Comparison of ENCODE assay signal across 9 cellular contexts in genomic region chr4:143358419-143358818, GRCh38. TPM values are rescaled to one million over a fixed set of nuclear protein-coding genes. Genes with fewer than 3 reads are reported as not detected.
DNase-seq lines count a peak whose midpoint lies in the region; ATAC-seq, FAIRE-seq and TF ChIP-seq lines count a peak whose summit lies in the region.
"Had no signal": no experiment of that assay in that cellular context is flagged by ENCODE, and none has a peak within 500 bp of the region (broad histone marks: within the 10 kb centered on the region; RNA-seq: fewer than 3 reads in every experiment).

No MANE protein-coding gene starts in this region.

- ATAC-seq in activated B cell treated with CpG ODN at 0.5 μM for 24 hours (ENCODE audit: low read depth) (no peak), HG03280 (IDR thresholded peaks at IDR 0.05; ENCODE audit: unreplicated experiment) (no peak), HG03196 (IDR thresholded peaks at IDR 0.05; ENCODE audit: unreplicated experiment) (no peak), HG03175 (IDR thresholded peaks at IDR 0.05; ENCODE audit: unreplicated experiment) (no peak)
- ATAC-seq in stimulated activated naive B cell treated with anti-CD40 and anti-IgM and Interleukin-4, amounts not matched to agents 10 μg/mL and 1 μg/mL and 100 μg/mL, for 72 hours (replicated peaks) = no peak

- no peak for TF ChIP-seq CTCF in activated B cell treated with CpG ODN at 0.5 μM for 24 hours (IDR thresholded peaks at IDR 0.05)

- H3K27ac Mint-ChIP-seq in activated B cell treated with CpG ODN at 0.5 μM for 24 hours = peak overlapping the region; percentile 83
- H3K27ac Mint-ChIP-seq in stimulated activated naive B cell treated with anti-CD40 and anti-IgM and Interleukin-4, amounts not matched to agents 10 μg/mL and 1 μg/mL and 100 μg/mL, for 72 hours = peak overlapping the region; percentile 91

- peak overlapping the region; percentile 65 for H3K4me3 Mint-ChIP-seq in activated B cell treated with CpG ODN at 0.5 μM for 24 hours
- peak overlapping the region; percentile 78 for H3K4me3 Mint-ChIP-seq in stimulated activated naive B cell treated with anti-CD40 and anti-IgM and Interleukin-4, amounts not matched to agents 10 μg/mL and 1 μg/mL and 100 μg/mL, for 72 hours

- DNase-seq in GM19239 (ENCODE audit: insufficient read length, low spot score) (no peak), activated B cell treated with CpG ODN at 0.5 μM for 24 hours (no peak), NCI-H128 (lab: John Stamatoyannopoulos, UW; ENCODE audit: unreplicated experiment) (no peak)
- DNase-seq in stimulated activated naive B cell treated with anti-CD40 and anti-IgM and Interleukin-4, amounts not matched to agents 10 μg/mL and 1 μg/mL and 100 μg/mL, for 72 hours = no peak

- H3K4me1 Mint-ChIP-seq in activated B cell treated with CpG ODN at 0.5 μM for 24 hours = peaks cover 71% of the 10 kb centered on the region
- H3K4me1 Mint-ChIP-seq in stimulated activated naive B cell treated with anti-CD40 and anti-IgM and Interleukin-4, amounts not matched to agents 10 μg/mL and 1 μg/mL and 100 μg/mL, for 72 hours = peaks cover 44 to 88% of the 10 kb centered on the region in 2 donors

- POLR2A ChIA-PET in activated B cell treated with CpG ODN at 0.5 μM for 24 hours (lab: Charles Lee) = interaction anchor here (0.7 to 5.8 kb wide), 4 partner anchors 14 to 21 kb away, joined by 3 to 31 read pairs (median 11); partner anchors contain the start of gene GAB1

- CTCF ChIA-PET in activated B cell treated with CpG ODN at 0.5 μM for 24 hours (lab: Charles Lee) = interaction anchor here (0.8 to 3.8 kb wide), 3 partner anchors 15 to 18 kb away, joined by 4 to 12 read pairs (median 4); no protein-coding TSS in a partner anchor

- intact Hi-C loops in activated B cell treated with CpG ODN at 0.5 μM for 24 hours (cut with micrococcal nuclease) = no loop called here

- FAIRE-seq in GM19239 (lab: Jason Lieb, UNC) (peak; percentile 72), islet of Langerhans (lab: Jason Lieb, UNC) (peak; percentile 71)

- H3K27me3 Mint-ChIP-seq in activated B cell treated with CpG ODN at 0.5 μM for 24 hours = no peaks in the 10 kb centered on the region
- H3K27me3 Mint-ChIP-seq in stimulated activated naive B cell treated with anti-CD40 and anti-IgM and Interleukin-4, amounts not matched to agents 10 μg/mL and 1 μg/mL and 100 μg/mL, for 72 hours = no peaks in the 10 kb centered on the region

- no peaks in the 10 kb centered on the region for H3K36me3 Mint-ChIP-seq in activated B cell treated with CpG ODN at 0.5 μM for 24 hours (ENCODE audit: low read depth)
- peaks cover 0 to 4% of the 10 kb centered on the region in 2 donors for H3K36me3 Mint-ChIP-seq in stimulated activated naive B cell treated with anti-CD40 and anti-IgM and Interleukin-4, amounts not matched to agents 10 μg/mL and 1 μg/mL and 100 μg/mL, for 72 hours
- H3K36me3 Mint-ChIP-seq: activated naive CD4-positive, alpha-beta T cell treated with anti-CD3 and anti-CD28 coated beads, Interleukin-2, amount 50 U/mL, for 24 hours had no signal

- no peaks in the 10 kb centered on the region for H3K9me3 Mint-ChIP-seq in activated B cell treated with CpG ODN at 0.5 μM for 24 hours
- H3K9me3 Mint-ChIP-seq in stimulated activated naive B cell treated with anti-CD40 and anti-IgM and Interleukin-4, amounts not matched to agents 10 μg/mL and 1 μg/mL and 100 μg/mL, for 72 hours = no peaks in the 10 kb centered on the region
- H3K9me3 Mint-ChIP-seq: activated naive CD4-positive, alpha-beta T cell treated with anti-CD3 and anti-CD28 coated beads, Interleukin-2, amount 50 U/mL, for 24 hours had no signal

RNA-seq across cellular contexts. Expression of gene GAB1, which starts 21.7 kb away (rescaled TPM):
- 11.9 and 12.0 TPM in 2 replicates for total RNA-seq in activated B cell treated with CpG ODN at 0.5 μM for 24 hours
